20 cellular contexts compared by ENCODE assay signal in genomic region chr1:232300461-232300860, GRCh38.
DNase-seq lines count a peak whose midpoint lies in the region; ATAC-seq, FAIRE-seq and TF ChIP-seq lines count a peak whose summit lies in the region.
"Had no signal": no experiment of that assay in that cellular context is flagged by ENCODE, and none has a peak within 500 bp of the region (broad histone marks: within the 10 kb centered on the region; RNA-seq: fewer than 3 reads in every experiment).

No MANE protein-coding gene starts in this region.

- DNase-seq in DMS79 treated with DMSO at 0.1 percent for 48 hours (lab: John Stamatoyannopoulos, UW) (peak; percentile 58), DMS79 (lab: John Stamatoyannopoulos, UW) (no peak), choroid plexus epithelial cell (ENCODE audit: low read depth) (peak; percentile 10), fibroblast of peridontal ligament (ENCODE audit: extremely low read depth) (peak; percentile 42), suprapubic skin (ENCODE audit: low spot score in 2 of 2) (no peak), GM19239 (ENCODE audit: insufficient read length, low spot score) (no peak), testis (no peak)
- DNase-seq: AML-193; CD4-positive, alpha-beta T cell; DMS153; DND-41; EL; GM23248 had no signal

- H3K27ac ChIP-seq in suprapubic skin = peak overlapping the region; percentile 33
- H3K27ac ChIP-seq in testis = no peak overlapping the region
- H3K27ac ChIP-seq: 22Rv1, A549, C4-2B, GM23248, HL-60 had no signal

- H3K4me1 ChIP-seq in suprapubic skin (peaks cover 19% of the 10 kb centered on the region), testis (no peaks in the 10 kb centered on the region)
- H3K4me1 ChIP-seq: A549, HAP-1 had no signal

- H3K36me3 ChIP-seq in suprapubic skin = no peaks in the 10 kb centered on the region
- no peaks in the 10 kb centered on the region for H3K36me3 ChIP-seq in testis (ENCODE audit: low read depth, missing control alignments)
- H3K36me3 ChIP-seq: HAP-1 had no signal

- intact Hi-C loops in testis (cut with DNase I; ENCODE audit: low total_unique reads) = no loop called here

- TF ChIP-seq CTCF in choroid plexus epithelial cell (conservative IDR thresholded peaks at IDR 0.05; ENCODE audit: low read depth, low read length) (no peak), suprapubic skin (IDR thresholded peaks at IDR 0.05) (no peak), testis (IDR thresholded peaks at IDR 0.05) (no peak)

- ATAC-seq in GM18517 (IDR thresholded peaks at IDR 0.05; ENCODE audit: unreplicated experiment) = no peak
- ATAC-seq: A549, GM12878 had no signal

- 82% methylated on average over 2 of the region's 2 CpGs for WGBS in suprapubic skin
- 89% methylated on average over 2 of the region's 2 CpGs for WGBS in testis, 2 donors

- H3K9me3 ChIP-seq in suprapubic skin (no peaks in the 10 kb centered on the region), testis (no peaks in the 10 kb centered on the region)
- H3K9me3 ChIP-seq: A549, HAP-1 had no signal

- TF ChIP-seq EP300 in suprapubic skin (IDR thresholded peaks at IDR 0.05) = no peak

- H3K4me3 ChIP-seq in choroid plexus epithelial cell (ENCODE audit: low read depth, low read length) (no peak overlapping the region), suprapubic skin (no peak overlapping the region), testis (no peak overlapping the region)
- H3K4me3 ChIP-seq: A549, GM12878, GM23248, HAP-1 had no signal

- no peak for FAIRE-seq in GM19239 (lab: Jason Lieb, UNC)
- FAIRE-seq: A549, GM12878 had no signal

- H3K27me3 ChIP-seq in suprapubic skin (no peaks in the 10 kb centered on the region), testis (no peaks in the 10 kb centered on the region)

- TF ChIP-seq POLR2A in suprapubic skin (IDR thresholded peaks at IDR 0.05) = no peak
- TF ChIP-seq POLR2A in testis (IDR thresholded peaks at IDR 0.05) = no peak

Comparison
In these comparisons a context has a peak if more than half of its experiments do, and no peak if none do; other contexts are left out.
1. DNase-seq: peak in DMS79 treated with DMSO at 0.1 percent for 48 hours (single experiment), choroid plexus epithelial cell (single experiment) and fibroblast of peridontal ligament (single experiment); none in DMS79 (single experiment), suprapubic skin (0 of 2), GM19239 (single experiment) and testis (single experiment).